8 cellular contexts compared by ENCODE assay signal in the genomic region with DNA sequence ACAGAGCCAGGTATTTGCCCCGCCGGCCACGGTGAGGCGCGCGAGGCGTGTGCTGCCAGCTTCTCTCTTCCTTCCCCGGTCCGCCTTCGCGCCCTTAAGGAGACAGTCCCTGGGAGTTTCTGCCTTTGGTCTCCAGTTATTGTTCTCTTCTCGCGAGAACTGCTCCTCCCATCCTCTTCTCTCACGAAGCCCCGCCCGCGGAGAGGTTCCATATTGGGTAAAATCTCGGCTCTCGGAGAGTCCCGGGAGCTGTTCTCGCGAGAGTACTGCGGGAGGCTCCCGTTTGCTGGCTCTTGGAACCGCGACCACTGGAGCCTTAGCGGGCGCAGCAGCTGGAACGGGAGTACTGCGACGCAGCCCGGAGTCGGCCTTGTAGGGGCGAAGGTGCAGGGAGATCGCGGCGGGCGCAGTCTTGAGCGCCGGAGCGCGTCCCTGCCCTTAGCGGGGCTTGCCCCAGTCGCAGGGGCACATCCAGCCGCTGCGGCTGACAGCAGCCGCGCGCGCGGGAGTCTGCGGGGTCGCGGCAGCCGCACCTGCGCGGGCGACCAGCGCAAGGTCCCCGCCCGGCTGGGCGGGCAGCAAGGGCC. TPM values are rescaled to one million over a fixed set of nuclear protein-coding genes. Genes with fewer than 3 reads are reported as not detected.
DNase-seq lines count a peak whose midpoint lies in the region; ATAC-seq and FAIRE-seq lines count a peak whose summit lies in the region.

A gene (plus strand): TSS at position 308 of the 587 bp plus-strand sequence. CDS start 350 bp downstream, outside the sequence.

- peak within 1 kb of the TSS; percentile 91 to 99 for H3K4me3 Mint-ChIP-seq in activated T-cell treated with anti-CD3 and anti-CD28 coated beads, Interleukin-2, amount 50 U/mL, for 72 hours

- peaks cover 47% of the 10 kb centered on the region for H3K4me1 Mint-ChIP-seq in activated T-cell treated with anti-CD3 and anti-CD28 coated beads, Interleukin-2, amount 50 U/mL, for 72 hours (ENCODE audit: low read depth)

- H3K4me3 ChIP-seq in Karpas-422 (ENCODE audit: low read length) (peak within 1 kb of the TSS; percentile 100), muscle layer of duodenum (ENCODE audit: low read depth in 1 of 2, low read length in 2 of 2) (peak within 1 kb of the TSS; percentile 89 to 100)

- no peaks in the 10 kb centered on the region for H3K27me3 ChIP-seq in Karpas-422 (ENCODE audit: low read length)
- no peaks in the 10 kb centered on the region for H3K27me3 ChIP-seq in muscle layer of duodenum (ENCODE audit: low read depth, low read length)

- H3K9me2 ChIP-seq in Karpas-422 (replicated peaks; ENCODE audit: insufficient read depth, low read length): no peaks in the 10 kb centered on the region

- H3K27ac ChIP-seq in Karpas-422 (ENCODE audit: low read length) (peak within 1 kb of the TSS; percentile 78), muscle layer of duodenum (ENCODE audit: low read length) (peak within 1 kb of the TSS; percentile 97)

- H3K36me3 ChIP-seq in Karpas-422 (ENCODE audit: insufficient read depth, low read length) (no peaks in the 10 kb centered on the region), muscle layer of duodenum (ENCODE audit: control insufficient read depth in 1 of 2, insufficient read depth in 2 of 2, low read length in 2 of 2) (peaks cover 0 to 5% of the 10 kb centered on the region in 2 donors)

- H3K4me1 ChIP-seq in Karpas-422 (ENCODE audit: low read length) (peaks cover 22% of the 10 kb centered on the region), muscle layer of duodenum (ENCODE audit: control insufficient read depth in 1 of 2, insufficient read depth in 2 of 2, low read length in 2 of 2) (peaks cover 7 to 14% of the 10 kb centered on the region in 2 donors)

- peaks cover 4% of the 10 kb centered on the region; the same call in 1 of the 2 replicates for H4K20me1 ChIP-seq in Karpas-422 (ENCODE audit: insufficient read depth, low read depth, low read length)

- H3K79me2 ChIP-seq in Karpas-422 (ENCODE audit: low read length): peaks cover 50% of the 10 kb centered on the region

- H3K27ac Mint-ChIP-seq in activated T-cell treated with anti-CD3 and anti-CD28 coated beads, Interleukin-2, amount 50 U/mL, for 72 hours: peak within 1 kb of the TSS; percentile 97

- FAIRE-seq in RCC 7860 (lab: Jason Lieb, UNC): peak; percentile 86

- ATAC-seq in GM21825 (IDR thresholded peaks at IDR 0.05; ENCODE audit: unreplicated experiment) (peak; percentile 81), esophagus mucosa (peak; percentile 95)
- peak; percentile 88 to 89 for ATAC-seq in activated T-cell treated with anti-CD3 and anti-CD28 coated beads, Interleukin-2, amount 50 U/mL, for 72 hours (replicated peaks in 1 of 2)

- H3K36me3 Mint-ChIP-seq in activated T-cell treated with anti-CD3 and anti-CD28 coated beads, Interleukin-2, amount 50 U/mL, for 72 hours (ENCODE audit: insufficient read depth in 2 of 2): peaks cover 3 to 7% of the 10 kb centered on the region in 2 donors

- peak within 1 kb of the TSS; percentile 99 for H3K9ac ChIP-seq in Karpas-422 (ENCODE audit: low read length)

- H2AFZ ChIP-seq in Karpas-422 (ENCODE audit: low read length): peak within 1 kb of the TSS; percentile 48; the same call in 1 of the 2 replicates

- peak within 1 kb of the TSS; percentile 89 for H3K4me2 ChIP-seq in Karpas-422 (ENCODE audit: low read depth, low read length, poor library complexity, severe bottlenecking)

- no peaks in the 10 kb centered on the region for H3K9me3 Mint-ChIP-seq in activated T-cell treated with anti-CD3 and anti-CD28 coated beads, Interleukin-2, amount 50 U/mL, for 72 hours

- DNase-seq in Daoy (ENCODE audit: low read depth) (peak; percentile 99), Karpas-422 (peak; percentile 100), RCC 7860 (ENCODE audit: low spot score) (peak; percentile 98)
- DNase-seq in activated T-cell treated with anti-CD3 and anti-CD28 coated beads, Interleukin-2, amount 50 U/mL, for 72 hours: peak; percentile 98 to 99
- DNase-seq in stimulated activated CD8-positive, alpha-beta memory T cell treated with anti-CD3 and anti-CD28 coated beads, Interleukin-7, amount 100 ng/mL, for 4 hours (ENCODE audit: low read depth in 2 of 2): peak; percentile 95 to 99

- H3K27me3 Mint-ChIP-seq in activated T-cell treated with anti-CD3 and anti-CD28 coated beads, Interleukin-2, amount 50 U/mL, for 72 hours (ENCODE audit: low read depth): peaks cover 24% of the 10 kb centered on the region

- H3K9me3 ChIP-seq in Karpas-422 (ENCODE audit: low read length): no peaks in the 10 kb centered on the region
- H3K9me3 ChIP-seq in muscle layer of duodenum (ENCODE audit: control insufficient read depth in 1 of 2, low read length in 2 of 2): no peaks in the 10 kb centered on the region

RNA-seq across cellular contexts. Expression of the gene that starts here (rescaled TPM):
- 52.7 and 72.3 TPM in 2 replicates for total RNA-seq in Daoy (2014; rRNA removed; shearing (Covaris generic))
- total RNA-seq in Karpas-422 (2014; rRNA removed; shearing (Covaris generic); ENCODE audit: low replicate concordance): 46.2 and 56.1 TPM in 2 replicates
- total RNA-seq in activated T-cell treated with anti-CD3 and anti-CD28 coated beads, Interleukin-2, amount 50 U/mL, for 72 hours: 10 to 100 TPM; 53.0 to 63.4 TPM
- total RNA-seq in esophagus mucosa: 39.9 TPM

Comparison
In these comparisons a context has a peak if more than half of its experiments do, and no peak if none do; other contexts are left out.
1. Peak in every context shown above with its lines: DNase-seq, ATAC-seq, H3K4me3 ChIP-seq and H3K27ac ChIP-seq.